1 cellular context compared by ENCODE assay signal in the genomic region with DNA sequence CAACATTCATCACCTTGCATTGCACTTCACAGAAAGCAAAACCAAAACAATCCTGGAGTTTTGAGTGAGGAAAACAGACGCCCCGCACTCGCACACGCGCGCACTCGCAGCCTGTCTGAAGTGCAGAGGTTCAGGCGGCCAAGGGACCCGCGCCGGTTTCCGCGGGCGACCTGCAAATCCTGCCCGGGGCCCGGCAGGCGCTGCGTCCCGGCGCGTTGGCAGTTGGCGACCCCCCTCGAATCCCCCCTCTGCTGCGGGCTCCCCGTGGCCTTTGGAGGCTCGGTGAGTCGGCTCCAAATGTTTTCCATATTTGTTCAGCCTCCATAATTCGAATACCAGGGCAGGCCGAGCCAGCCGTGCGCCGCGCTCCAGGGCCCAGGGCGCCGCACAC.
A peak's percentile ranks its signal among the peaks of the same experiment; 100 is the strongest.
TF ChIP-seq lines count a peak whose summit lies in the region.

A gene with protein sequence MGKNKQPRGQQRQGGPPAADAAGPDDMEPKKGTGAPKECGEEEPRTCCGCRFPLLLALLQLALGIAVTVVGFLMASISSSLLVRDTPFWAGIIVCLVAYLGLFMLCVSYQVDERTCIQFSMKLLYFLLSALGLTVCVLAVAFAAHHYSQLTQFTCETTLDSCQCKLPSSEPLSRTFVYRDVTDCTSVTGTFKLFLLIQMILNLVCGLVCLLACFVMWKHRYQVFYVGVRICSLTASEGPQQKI (plus strand): TSS at position 324 of the 391 bp plus-strand sequence. CDS start 100 bp downstream, outside the sequence.

TF ChIP-seq in H1, 55 proteins besides CTCF, POLR2A, EP300 and RAD21:
- TF ChIP-seq TEAD4 (IDR thresholded peaks at IDR 0.05; ENCODE audit: low read depth, low read length): no peak
- TF ChIP-seq TAF1 (IDR thresholded peaks at IDR 0.05; ENCODE audit: low read depth, low read length): no peak; the same call in 1 of the 2 replicates
- peak; percentile 47 for TF ChIP-seq EZH2 (IDR thresholded peaks at IDR 0.05; ENCODE audit: low read depth, low read length, severe bottlenecking)
- peak; percentile 18 for TF ChIP-seq RNF2 (IDR thresholded peaks at IDR 0.05; ENCODE audit: borderline replicate concordance, low read depth, low read length, missing control alignments, poor library complexity, severe bottlenecking)
- TF ChIP-seq, protein P1, sequence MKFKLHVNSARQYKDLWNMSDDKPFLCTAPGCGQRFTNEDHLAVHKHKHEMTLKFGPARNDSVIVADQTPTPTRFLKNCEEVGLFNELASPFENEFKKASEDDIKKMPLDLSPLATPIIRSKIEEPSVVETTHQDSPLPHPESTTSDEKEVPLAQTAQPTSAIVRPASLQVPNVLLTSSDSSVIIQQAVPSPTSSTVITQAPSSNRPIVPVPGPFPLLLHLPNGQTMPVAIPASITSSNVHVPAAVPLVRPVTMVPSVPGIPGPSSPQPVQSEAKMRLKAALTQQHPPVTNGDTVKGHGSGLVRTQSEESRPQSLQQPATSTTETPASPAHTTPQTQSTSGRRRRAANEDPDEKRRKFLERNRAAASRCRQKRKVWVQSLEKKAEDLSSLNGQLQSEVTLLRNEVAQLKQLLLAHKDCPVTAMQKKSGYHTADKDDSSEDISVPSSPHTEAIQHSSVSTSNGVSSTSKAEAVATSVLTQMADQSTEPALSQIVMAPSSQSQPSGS (IDR thresholded peaks at IDR 0.05; ENCODE audit: low read length): no peak
